ENCODE assay signal across 1 cellular context in genomic region chr15:41513282-41514227, GRCh38.
TF ChIP-seq lines count a peak whose summit lies in the region.

Gene LTK (minus strand): TSS chr15:41513827. CDS start chr15:41513709, 118 bp downstream.

TF ChIP-seq in K562, 482 proteins besides CTCF, POLR2A, EP300 and RAD21 (continued from another document):
- TF ChIP-seq SNIP1 (IDR thresholded peaks at IDR 0.05; ENCODE audit: low read depth) (no peak), NFRKB (IDR thresholded peaks at IDR 0.05; ENCODE audit: low read depth) (no peak), ZFX (CRISPR knock-in tag; IDR thresholded peaks at IDR 0.05) (no peak; the same call in 1 of the 2 replicates), CBX5 (IDR thresholded peaks at IDR 0.05; ENCODE audit: borderline replicate concordance, low read depth) (no peak), JUND (IDR thresholded peaks at IDR 0.05; ENCODE audit: borderline replicate concordance, low read depth, low read length) (peak; percentile 3; the same call in 1 of the 2 replicates), JUND (tag; IDR thresholded peaks at IDR 0.05; ENCODE audit: borderline replicate concordance, low read depth, low read length) (no peak; the same call in 2 of the 3 replicates), MCM7 (IDR thresholded peaks at IDR 0.05) (no peak), PHF20 (IDR thresholded peaks at IDR 0.05; ENCODE audit: partially characterized antibody) (no peak), TCF7L2 (IDR thresholded peaks at IDR 0.05; ENCODE audit: low read depth, low read length) (no peak), ZNF143 (CRISPR knock-in tag; IDR thresholded peaks at IDR 0.05) (no peak), STAG1 (CRISPR knock-in tag; IDR thresholded peaks at IDR 0.05; ENCODE audit: borderline replicate concordance) (no peak), ELF1 (tag; IDR thresholded peaks at IDR 0.05) (peak; percentile 45; the same call in 1 of the 2 replicates), ZNF280B (CRISPR knock-in tag; IDR thresholded peaks at IDR 0.05) (no peak), HDAC2 (IDR thresholded peaks at IDR 0.05) (peak; percentile 73; the same call in 1 of the 2 replicates), CHD4 (IDR thresholded peaks at IDR 0.05; ENCODE audit: insufficient read depth, insufficient replicate concordance, low read depth, low read length, poor library complexity, severe bottlenecking) (no peak), ZBTB1 (CRISPR knock-in tag; IDR thresholded peaks at IDR 0.05; ENCODE audit: borderline replicate concordance, low read depth) (peak; percentile 80), NR4A1 (CRISPR knock-in tag; IDR thresholded peaks at IDR 0.05) (no peak), NR4A1 (tag; IDR thresholded peaks at IDR 0.05) (no peak), KLF13 (tag; IDR thresholded peaks at IDR 0.05; ENCODE audit: borderline replicate concordance, low read depth) (peak; percentile 76; the same call in 1 of the 2 replicates), HDAC1 (IDR thresholded peaks at IDR 0.05) (peak in 1 of 2 experiments; percentile 83; a peak in 2 of 4 replicates), NCOA6 (IDR thresholded peaks at IDR 0.05) (no peak), RCOR1 (IDR thresholded peaks at IDR 0.05; ENCODE audit: borderline replicate concordance in 1 of 2, low read depth in 2 of 2, low read length in 2 of 2) (peak in 1 of 2 experiments; percentile 58; a peak in 1 of 4 replicates), NRF1 (conservative IDR thresholded peaks at IDR 0.05 in 1 of 2, IDR thresholded peaks at IDR 0.05 in 1 of 2) (peak; percentile 30 to 50; a peak in 3 of 4 replicates), ZBED1 (IDR thresholded peaks at IDR 0.05) (no peak)
- TF ChIP-seq, protein P1, sequence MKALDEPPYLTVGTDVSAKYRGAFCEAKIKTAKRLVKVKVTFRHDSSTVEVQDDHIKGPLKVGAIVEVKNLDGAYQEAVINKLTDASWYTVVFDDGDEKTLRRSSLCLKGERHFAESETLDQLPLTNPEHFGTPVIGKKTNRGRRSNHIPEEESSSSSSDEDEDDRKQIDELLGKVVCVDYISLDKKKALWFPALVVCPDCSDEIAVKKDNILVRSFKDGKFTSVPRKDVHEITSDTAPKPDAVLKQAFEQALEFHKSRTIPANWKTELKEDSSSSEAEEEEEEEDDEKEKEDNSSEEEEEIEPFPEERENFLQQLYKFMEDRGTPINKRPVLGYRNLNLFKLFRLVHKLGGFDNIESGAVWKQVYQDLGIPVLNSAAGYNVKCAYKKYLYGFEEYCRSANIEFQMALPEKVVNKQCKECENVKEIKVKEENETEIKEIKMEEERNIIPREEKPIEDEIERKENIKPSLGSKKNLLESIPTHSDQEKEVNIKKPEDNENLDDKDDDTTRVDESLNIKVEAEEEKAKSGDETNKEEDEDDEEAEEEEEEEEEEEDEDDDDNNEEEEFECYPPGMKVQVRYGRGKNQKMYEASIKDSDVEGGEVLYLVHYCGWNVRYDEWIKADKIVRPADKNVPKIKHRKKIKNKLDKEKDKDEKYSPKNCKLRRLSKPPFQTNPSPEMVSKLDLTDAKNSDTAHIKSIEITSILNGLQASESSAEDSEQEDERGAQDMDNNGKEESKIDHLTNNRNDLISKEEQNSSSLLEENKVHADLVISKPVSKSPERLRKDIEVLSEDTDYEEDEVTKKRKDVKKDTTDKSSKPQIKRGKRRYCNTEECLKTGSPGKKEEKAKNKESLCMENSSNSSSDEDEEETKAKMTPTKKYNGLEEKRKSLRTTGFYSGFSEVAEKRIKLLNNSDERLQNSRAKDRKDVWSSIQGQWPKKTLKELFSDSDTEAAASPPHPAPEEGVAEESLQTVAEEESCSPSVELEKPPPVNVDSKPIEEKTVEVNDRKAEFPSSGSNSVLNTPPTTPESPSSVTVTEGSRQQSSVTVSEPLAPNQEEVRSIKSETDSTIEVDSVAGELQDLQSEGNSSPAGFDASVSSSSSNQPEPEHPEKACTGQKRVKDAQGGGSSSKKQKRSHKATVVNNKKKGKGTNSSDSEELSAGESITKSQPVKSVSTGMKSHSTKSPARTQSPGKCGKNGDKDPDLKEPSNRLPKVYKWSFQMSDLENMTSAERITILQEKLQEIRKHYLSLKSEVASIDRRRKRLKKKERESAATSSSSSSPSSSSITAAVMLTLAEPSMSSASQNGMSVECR (CRISPR knock-in tag; IDR thresholded peaks at IDR 0.05), result 0 out of 2 replicates have a peak, but pooled peaks have one; percentile 52
